Comparison of ENCODE assay signal across 11 cellular contexts in the genomic region with DNA sequence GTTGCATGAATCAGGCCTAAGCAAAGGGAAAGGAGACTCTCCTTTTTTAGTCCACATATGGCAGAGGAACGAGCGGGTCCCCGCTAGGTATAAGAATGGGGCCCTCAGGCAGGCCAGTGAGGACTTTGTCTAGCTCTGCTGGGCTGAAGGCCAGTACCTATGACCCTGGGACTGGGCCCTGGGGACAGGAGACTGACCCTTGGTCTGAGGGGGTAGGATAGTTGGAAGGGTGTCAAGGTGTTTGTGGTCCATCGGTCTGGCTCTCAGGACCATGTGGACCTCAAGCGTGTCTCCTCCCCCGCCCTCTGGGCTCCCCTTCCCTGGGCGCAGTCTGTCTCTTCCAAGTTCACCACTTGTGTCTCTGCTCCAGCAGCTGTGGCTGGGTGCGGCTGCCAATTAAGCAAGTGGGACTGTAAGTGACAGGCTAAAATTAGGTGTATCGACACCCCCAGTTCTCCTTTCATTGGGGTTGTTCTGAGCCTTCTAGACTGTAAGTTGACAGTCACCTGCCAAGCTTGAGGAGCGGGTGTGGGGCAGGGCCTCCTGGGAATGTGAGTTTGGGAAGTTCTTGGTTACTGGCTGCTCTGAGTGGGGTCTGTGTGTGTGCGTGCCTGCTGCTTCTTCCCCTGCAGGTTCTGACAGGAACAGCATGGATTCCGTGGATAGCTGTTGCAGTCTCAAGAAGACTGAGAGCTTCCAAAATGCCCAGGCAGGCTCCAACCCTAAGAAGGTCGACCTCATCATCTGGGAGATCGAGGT. TPM values are rescaled to one million over a fixed set of nuclear protein-coding genes. Genes with fewer than 3 reads are reported as not detected.
DNase-seq lines count a peak whose midpoint lies in the region; ATAC-seq and TF ChIP-seq lines count a peak whose summit lies in the region.
"Had no signal": no experiment of that assay in that cellular context is flagged by ENCODE, and none has a peak within 500 bp of the region (broad histone marks: within the 10 kb centered on the region; RNA-seq: fewer than 3 reads in every experiment).

No MANE protein-coding gene starts in this region.

- no peaks in the 10 kb centered on the region for H3K27me3 ChIP-seq in right lobe of liver
- no peaks in the 10 kb centered on the region for H3K27me3 ChIP-seq in CD4-positive, alpha-beta T cell (ENCODE audit: control insufficient read depth, insufficient read depth, low read length)

- DNase-seq in activated naive CD4-positive, alpha-beta T cell treated with anti-CD3 and anti-CD28 coated beads for 36 hours, result no peak
- no peak for DNase-seq in activated naive CD4-positive, alpha-beta T cell treated with anti-CD3 and anti-CD28 coated beads, Interleukin-2, amount 50 U/mL, for 72 hours (ENCODE audit: low spot score in 2 of 2)
- DNase-seq in effector memory CD8-positive, alpha-beta T cell, result no peak
- DNase-seq in right lobe of liver, result peak; percentile 69 to 93 (median 83)
- no peak for DNase-seq in type B pancreatic cell (ENCODE audit: extremely low spot score, unreplicated experiment)
- DNase-seq in CD4-positive, alpha-beta T cell, result no peak
- DNase-seq: AML-193, NCI-H524 had no signal

- H3K36me3 ChIP-seq in right lobe of liver, result peaks cover 0 to 8% (median 2%) of the 10 kb centered on the region in 4 donors

- WGBS in right lobe of liver (ENCODE audit: insufficient coverage, low coverage, low lambda C conversion rate, missing lambda C conversion rate), result 38% methylated on average over 2 of the region's 14 CpGs

- TF ChIP-seq CTCF in right lobe of liver (IDR thresholded peaks at IDR 0.05) (peak in 2 of 4 donors; percentile 10 to 17), type B pancreatic cell (conservative IDR thresholded peaks at IDR 0.05) (peak; percentile 45)
- TF ChIP-seq CTCF in CD4-positive, alpha-beta T cell (IDR thresholded peaks at IDR 0.05), result no peak

- no peaks in the 10 kb centered on the region for H3K9me3 Mint-ChIP-seq in activated naive CD4-positive, alpha-beta T cell treated with anti-CD3 and anti-CD28 coated beads for 36 hours
- H3K9me3 Mint-ChIP-seq in activated naive CD4-positive, alpha-beta T cell treated with anti-CD3 and anti-CD28 coated beads, Interleukin-2, amount 50 U/mL, for 72 hours, result no peaks in the 10 kb centered on the region
- no peaks in the 10 kb centered on the region for H3K9me3 Mint-ChIP-seq in effector memory CD8-positive, alpha-beta T cell
- no peaks in the 10 kb centered on the region for H3K9me3 Mint-ChIP-seq in type B pancreatic cell
- no peaks in the 10 kb centered on the region for H3K9me3 Mint-ChIP-seq in CD4-positive, alpha-beta T cell

- no peak overlapping the region for H3K4me3 Mint-ChIP-seq in activated naive CD4-positive, alpha-beta T cell treated with anti-CD3 and anti-CD28 coated beads for 36 hours
- no peak overlapping the region for H3K4me3 Mint-ChIP-seq in effector memory CD8-positive, alpha-beta T cell
- H3K4me3 Mint-ChIP-seq in type B pancreatic cell, result no peak overlapping the region
- no peak overlapping the region for H3K4me3 Mint-ChIP-seq in CD4-positive, alpha-beta T cell

- POLR2A ChIA-PET in CD4-positive, alpha-beta T cell (lab: Charles Lee), result no interaction called here

- no peak overlapping the region for H3K4me3 ChIP-seq in right lobe of liver
- H3K4me3 ChIP-seq: GM12878 had no signal

- TF ChIP-seq POLR2A in right lobe of liver (IDR thresholded peaks at IDR 0.05), result no peak

- H3K36me3 Mint-ChIP-seq in activated naive CD4-positive, alpha-beta T cell treated with anti-CD3 and anti-CD28 coated beads for 36 hours (ENCODE audit: low read depth), result peaks cover 22% of the 10 kb centered on the region
- H3K36me3 Mint-ChIP-seq in activated naive CD4-positive, alpha-beta T cell treated with anti-CD3 and anti-CD28 coated beads, Interleukin-2, amount 50 U/mL, for 72 hours, result no peaks in the 10 kb centered on the region
- peaks cover 4% of the 10 kb centered on the region for H3K36me3 Mint-ChIP-seq in effector memory CD8-positive, alpha-beta T cell (ENCODE audit: insufficient read depth)
- H3K36me3 Mint-ChIP-seq in type B pancreatic cell, result peaks cover 3% of the 10 kb centered on the region
- peaks cover 48% of the 10 kb centered on the region for H3K36me3 Mint-ChIP-seq in CD4-positive, alpha-beta T cell (ENCODE audit: low read depth)

- peak overlapping the region; percentile 30 for H3K27ac Mint-ChIP-seq in activated naive CD4-positive, alpha-beta T cell treated with anti-CD3 and anti-CD28 coated beads for 36 hours
- peak overlapping the region in 1 of 2 donors; percentile 86 for H3K27ac Mint-ChIP-seq in activated naive CD4-positive, alpha-beta T cell treated with anti-CD3 and anti-CD28 coated beads, Interleukin-2, amount 50 U/mL, for 72 hours
- peak overlapping the region; percentile 22 to 35 for H3K27ac Mint-ChIP-seq in effector memory CD8-positive, alpha-beta T cell
- no peak overlapping the region for H3K27ac Mint-ChIP-seq in type B pancreatic cell
- no peak overlapping the region for H3K27ac Mint-ChIP-seq in CD4-positive, alpha-beta T cell

- H3K9me3 ChIP-seq in right lobe of liver, result no peaks in the 10 kb centered on the region
- no peaks in the 10 kb centered on the region for H3K9me3 ChIP-seq in CD4-positive, alpha-beta T cell (ENCODE audit: control insufficient read depth, low read length)

- CTCF ChIA-PET in activated naive CD4-positive, alpha-beta T cell treated with anti-CD3 and anti-CD28 coated beads for 36 hours (lab: Charles Lee), result no interaction called here
- CTCF ChIA-PET in CD4-positive, alpha-beta T cell (lab: Charles Lee), result no interaction called here

- H3K27me3 Mint-ChIP-seq in activated naive CD4-positive, alpha-beta T cell treated with anti-CD3 and anti-CD28 coated beads for 36 hours (ENCODE audit: low read depth), result no peaks in the 10 kb centered on the region
- no peaks in the 10 kb centered on the region for H3K27me3 Mint-ChIP-seq in effector memory CD8-positive, alpha-beta T cell
- no peaks in the 10 kb centered on the region for H3K27me3 Mint-ChIP-seq in type B pancreatic cell
- H3K27me3 Mint-ChIP-seq in CD4-positive, alpha-beta T cell, result no peaks in the 10 kb centered on the region

- no peak for ATAC-seq in activated naive CD4-positive, alpha-beta T cell treated with anti-CD3 and anti-CD28 coated beads, Interleukin-2, amount 50 U/mL, for 72 hours
- no peak for ATAC-seq in effector memory CD8-positive, alpha-beta T cell (replicated peaks)
- ATAC-seq in right lobe of liver, result peak; percentile 77 to 87 (median 84)
- ATAC-seq in GM18520 (IDR thresholded peaks at IDR 0.05; ENCODE audit: unreplicated experiment), result no peak
- ATAC-seq in CD4-positive, alpha-beta T cell (ENCODE audit: poor library complexity), result no peak
- ATAC-seq in HG02885 (IDR thresholded peaks at IDR 0.05; ENCODE audit: poor library complexity, unreplicated experiment), result no peak
- ATAC-seq: GM12878 had no signal

- peak overlapping the region in 2 of 3 donors; percentile 0 to 55 for H3K27ac ChIP-seq in right lobe of liver
- H3K27ac ChIP-seq in CD4-positive, alpha-beta T cell (ENCODE audit: low read depth, low read length), result no peak overlapping the region

- intact Hi-C loops in activated naive CD4-positive, alpha-beta T cell treated with anti-CD3 and anti-CD28 coated beads for 36 hours (cut with micrococcal nuclease), result no loop called here
- intact Hi-C loops in right lobe of liver (cut with DNase I), result no loop called here
- intact Hi-C loops in CD4-positive, alpha-beta T cell (cut with DNase I, micrococcal nuclease), result loop anchor here in 1 of 2 experiments (5.0 kb wide), 1 partner anchor 97 kb away; no protein-coding TSS in a partner anchor

- H3K4me1 Mint-ChIP-seq in activated naive CD4-positive, alpha-beta T cell treated with anti-CD3 and anti-CD28 coated beads for 36 hours (ENCODE audit: low read depth), result no peaks in the 10 kb centered on the region
- peaks cover 3 to 4% of the 10 kb centered on the region in 2 donors for H3K4me1 Mint-ChIP-seq in effector memory CD8-positive, alpha-beta T cell (ENCODE audit: low read depth in 2 of 2)
- peaks cover 22% of the 10 kb centered on the region for H3K4me1 Mint-ChIP-seq in type B pancreatic cell (ENCODE audit: unreplicated experiment)
- no peaks in the 10 kb centered on the region for H3K4me1 Mint-ChIP-seq in CD4-positive, alpha-beta T cell (ENCODE audit: low read depth)

- H3K4me1 ChIP-seq in right lobe of liver, result peaks cover 0 to 63% (median 24%) of the 10 kb centered on the region in 4 donors

RNA-seq across cellular contexts. Expression of a gene that starts 24.5 kb away (rescaled TPM):
- total RNA-seq in activated naive CD4-positive, alpha-beta T cell treated with anti-CD3 and anti-CD28 coated beads for 36 hours, result 10 to 100 TPM; 17.6 to 23.1 TPM
- 10 to 100 TPM; 16.8 to 28.0 TPM for total RNA-seq in activated naive CD4-positive, alpha-beta T cell treated with anti-CD3 and anti-CD28 coated beads, Interleukin-2, amount 50 U/mL, for 72 hours
- total RNA-seq in right lobe of liver (10 to 100 TPM; 31.2 to 58.5 (median 43.1) TPM), type B pancreatic cell (ENCODE audit: low replicate concordance) (42.6 and 43.6 TPM in 2 replicates)
- 10 to 100 TPM; 20.3 to 23.1 TPM for total RNA-seq in CD4-positive, alpha-beta T cell

Comparison
In these comparisons a context has a peak if more than half of its experiments do, and no peak if none do; other contexts are left out.
1. DNase-seq: peak in right lobe of liver (3 of 3); none in activated naive CD4-positive, alpha-beta T cell treated with anti-CD3 and anti-CD28 coated beads for 36 hours (single experiment), activated naive CD4-positive, alpha-beta T cell treated with anti-CD3 and anti-CD28 coated beads, Interleukin-2, amount 50 U/mL, for 72 hours (0 of 2), effector memory CD8-positive, alpha-beta T cell (0 of 3), type B pancreatic cell (single experiment) and CD4-positive, alpha-beta T cell (0 of 10).
2. H3K27ac Mint-ChIP-seq: peak in activated naive CD4-positive, alpha-beta T cell treated with anti-CD3 and anti-CD28 coated beads for 36 hours (single experiment) and effector memory CD8-positive, alpha-beta T cell (2 of 2); none in type B pancreatic cell (single experiment) and CD4-positive, alpha-beta T cell (single experiment).
3. ATAC-seq: peak in right lobe of liver (4 of 4); none in activated naive CD4-positive, alpha-beta T cell treated with anti-CD3 and anti-CD28 coated beads, Interleukin-2, amount 50 U/mL, for 72 hours (0 of 2), effector memory CD8-positive, alpha-beta T cell (single experiment), GM18520 (single experiment), CD4-positive, alpha-beta T cell (single experiment) and HG02885 (single experiment).